ENCODE assay signal across 7 cellular contexts in the genomic region with DNA sequence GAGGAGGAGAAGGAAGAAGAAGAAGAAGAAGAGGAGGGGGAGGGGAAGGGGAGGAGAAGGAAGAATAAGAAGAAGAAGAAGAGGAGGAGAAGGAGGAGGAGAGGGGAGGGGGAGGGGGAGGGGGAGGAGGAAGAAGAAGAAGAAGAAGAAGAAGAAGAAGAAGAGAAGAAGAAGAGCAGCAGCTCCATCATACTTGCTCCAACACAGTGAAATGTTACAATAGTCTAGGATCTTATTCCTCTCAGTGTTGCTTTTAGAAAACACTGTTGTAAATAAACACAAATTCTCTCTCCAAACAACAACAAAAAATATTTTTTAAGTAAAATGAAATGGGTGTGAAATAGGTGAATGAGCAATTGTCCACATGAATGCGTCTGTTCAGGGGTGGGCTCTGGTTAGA.
"Had no signal": no experiment of that assay in that cellular context is flagged by ENCODE, and none has a peak within 500 bp of the region (broad histone marks: within the 10 kb centered on the region; RNA-seq: fewer than 3 reads in every experiment).

No MANE protein-coding gene starts in this region.

- DNase-seq: IMR-90, KBM-7, KG1 had no signal

- ATAC-seq: K562 had no signal

- H3K9ac ChIP-seq: KMS-11 had no signal

- H3K4me3 ChIP-seq: K562 had no signal

- H3K27ac ChIP-seq: HL-60, KMS-11 had no signal

- H3K4me2 ChIP-seq: KMS-11 had no signal

- FAIRE-seq: HTR-8/SVneo, K562 had no signal
